Comparison of ENCODE assay signal across 8 cellular contexts in the genomic region with DNA sequence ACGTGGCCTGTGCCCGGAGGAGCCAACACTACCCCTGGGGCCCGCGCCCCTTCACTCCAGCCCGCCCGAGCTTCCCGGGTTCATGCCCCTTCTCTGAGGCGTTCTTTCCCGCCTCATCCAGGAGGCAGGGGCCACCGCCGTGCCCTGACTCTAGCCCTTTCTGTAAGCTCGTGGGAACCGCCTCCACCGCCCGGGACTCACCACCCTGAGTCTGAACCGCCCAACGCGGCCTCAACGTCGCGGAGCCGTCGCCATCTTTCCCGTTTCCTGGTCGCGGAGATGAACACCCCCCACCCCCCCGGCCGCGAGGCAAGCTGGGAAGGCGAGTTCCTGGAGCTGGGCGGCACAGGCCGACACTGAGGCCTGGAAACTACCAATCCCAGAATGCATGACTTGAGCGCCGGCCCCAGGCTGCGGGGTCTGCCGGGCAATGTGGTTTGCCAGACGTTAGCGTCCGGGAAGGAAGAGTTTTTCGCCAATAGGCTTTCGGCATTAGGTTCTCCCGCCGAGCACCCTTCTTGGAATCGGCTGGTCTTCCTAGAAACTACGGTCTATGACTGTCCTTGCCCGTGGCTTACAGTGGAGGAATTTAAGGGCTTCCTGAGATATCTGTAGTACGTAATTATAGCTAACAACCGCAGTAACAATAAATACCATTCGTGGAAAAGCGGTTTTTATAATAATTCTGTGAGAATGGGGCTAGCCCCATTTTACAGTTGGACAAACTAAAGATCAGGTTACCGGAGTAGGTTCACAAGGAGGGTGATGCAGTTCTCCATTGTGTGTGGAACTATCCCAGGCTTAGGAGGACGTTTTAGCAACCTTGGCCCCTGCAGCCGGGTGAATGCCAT. TPM values are rescaled to one million over a fixed set of nuclear protein-coding genes. Genes with fewer than 3 reads are reported as not detected.
DNase-seq lines count a peak whose midpoint lies in the region; ATAC-seq lines count a peak whose summit lies in the region.

A gene (minus strand): TSS at position 281 of the 851 bp plus-strand sequence. CDS start 6,381 bp downstream, outside the sequence.

- peak within 1 kb of the TSS; percentile 56 for H3K27ac ChIP-seq in epithelial cell of prostate

- H3K36me3 Mint-ChIP-seq in IgD-negative memory B cell, result no peaks in the 10 kb centered on the region

- peak; percentile 80 for DNase-seq in DMS 273 treated with DMSO at 0.1 percent for 48 hours (lab: John Stamatoyannopoulos, UW)
- peak; percentile 36 for DNase-seq in OCI-M2 (lab: John Stamatoyannopoulos, UW; ENCODE audit: unreplicated experiment)
- DNase-seq in activated T-cell treated with anti-CD3 and anti-CD28 coated beads for 4 hours, result peak; percentile 83
- DNase-seq in epithelial cell of prostate (ENCODE audit: low read depth, low spot score), result peak; percentile 81
- peak; percentile 95 for DNase-seq in mucosa of gallbladder (ENCODE audit: low spot score)
- DNase-seq in stimulated activated CD8-positive, alpha-beta memory T cell treated with anti-CD3 and anti-CD28 coated beads, Interleukin-4, amount 100 ng/mL, for 4 hours (ENCODE audit: low read depth in 2 of 2, low spot score in 1 of 2), result peak; percentile 78 to 88

- H3K27ac Mint-ChIP-seq in IgD-negative memory B cell, result peak within 1 kb of the TSS; percentile 79 to 99 (median 94)

- peak; percentile 95 for ATAC-seq in GM21529 (IDR thresholded peaks at IDR 0.05; ENCODE audit: unreplicated experiment)

- no peaks in the 10 kb centered on the region for H3K27me3 Mint-ChIP-seq in IgD-negative memory B cell

- H3K4me1 Mint-ChIP-seq in IgD-negative memory B cell, result peaks cover 26 to 33% (median 26%) of the 10 kb centered on the region in 3 donors

- no peaks in the 10 kb centered on the region for H3K9me3 Mint-ChIP-seq in IgD-negative memory B cell

- H3K4me3 Mint-ChIP-seq in IgD-negative memory B cell, result peak within 1 kb of the TSS; percentile 96 to 99 (median 98)

RNA-seq across cellular contexts. Expression of the gene that starts here (rescaled TPM):
- polyA plus RNA-seq in IgD-negative memory B cell, result 51.8 TPM
- total RNA-seq in mucosa of gallbladder, result 85.1 TPM

Comparison
In these comparisons a context has a peak if more than half of its experiments do, and no peak if none do; other contexts are left out.
1. Peak in every context shown above with its lines: DNase-seq, ATAC-seq and H3K27ac ChIP-seq.
2. DNase-seq: peak in every context shown above with its lines; median percentile 95 in mucosa of gallbladder; 83 in activated T-cell treated with anti-CD3 and anti-CD28 coated beads for 4 hours; 83 in stimulated activated CD8-positive, alpha-beta memory T cell treated with anti-CD3 and anti-CD28 coated beads, Interleukin-4, amount 100 ng/mL, for 4 hours; 81 in epithelial cell of prostate; 80 in DMS 273 treated with DMSO at 0.1 percent for 48 hours; 36 in OCI-M2.